Comparison of ENCODE assay signal across 15 cellular contexts in genomic region chr2:158686166-158686792, GRCh38.
DNase-seq lines count a peak whose midpoint lies in the region; ATAC-seq and TF ChIP-seq lines count a peak whose summit lies in the region.
"Had no signal": no experiment of that assay in that cellular context is flagged by ENCODE, and none has a peak within 500 bp of the region (broad histone marks: within the 10 kb centered on the region; RNA-seq: fewer than 3 reads in every experiment).

No MANE protein-coding gene starts in this region.

- no peaks in the 10 kb centered on the region for H3K9me3 ChIP-seq in breast epithelium
- no peaks in the 10 kb centered on the region for H3K9me3 ChIP-seq in upper lobe of right lung
- no peaks in the 10 kb centered on the region for H3K9me3 ChIP-seq in transverse colon
- no peaks in the 10 kb centered on the region for H3K9me3 ChIP-seq in tibial artery
- H3K9me3 ChIP-seq: gastrocnemius medialis, sigmoid colon, tibial nerve had no signal

- no peaks in the 10 kb centered on the region for H3K27me3 Mint-ChIP-seq in MCF 10A (ENCODE audit: insufficient read depth, unreplicated experiment)

- TSS peak; percentile 16 for BruUV-seq in MCF 10A (replicated peaks; lab: Mats Ljungman, UMichigan)

- H3K4me3 Mint-ChIP-seq in MCF 10A (ENCODE audit: unreplicated experiment): no peak overlapping the region
- H3K4me3 Mint-ChIP-seq: IgD-negative memory B cell; T-helper 1 cell treated with Interleukin-12 subunit alpha and Interleukin-12 subunit beta and Interleukin-4 antibody, amounts not matched to agents 30 μg/mL and 1 μg/mL, for 36 hours had no signal

- no peaks in the 10 kb centered on the region for H3K36me3 ChIP-seq in breast epithelium
- no peaks in the 10 kb centered on the region for H3K36me3 ChIP-seq in upper lobe of right lung
- no peaks in the 10 kb centered on the region for H3K36me3 ChIP-seq in transverse colon
- H3K36me3 ChIP-seq in tibial artery: peaks cover 0 to 1% (median 0%) of the 10 kb centered on the region in 3 donors
- H3K36me3 ChIP-seq: gastrocnemius medialis, sigmoid colon had no signal

- 57 to 70% methylated on average over 6 to 12 of the region's 12 CpGs for WGBS in transverse colon (ENCODE audit: low coverage in 1 of 2), 2 donors

- DNase-seq in MCF 10A (ENCODE audit: unreplicated experiment): no peak
- no peak for DNase-seq in breast epithelium (ENCODE audit: low spot score in 2 of 2)
- DNase-seq in fibroblast of peridontal ligament (ENCODE audit: extremely low read depth): peak; percentile 66
- DNase-seq in medulla oblongata (ENCODE audit: extremely low spot score): peak; percentile 84
- no peak for DNase-seq in upper lobe of right lung
- DNase-seq in transverse colon: no peak
- DNase-seq in mucosa of gallbladder (ENCODE audit: low spot score): no peak
- DNase-seq in tibial artery: no peak
- DNase-seq: activated CD4-positive, alpha-beta T cell treated with anti-CD3 and anti-CD28 coated beads for 48 hours; DMS79; gastrocnemius medialis; sigmoid colon had no signal

- peak; percentile 53 for ATAC-seq in upper lobe of right lung

- H3K27me3 ChIP-seq in breast epithelium: no peaks in the 10 kb centered on the region
- H3K27me3 ChIP-seq in upper lobe of right lung: no peaks in the 10 kb centered on the region
- no peaks in the 10 kb centered on the region for H3K27me3 ChIP-seq in transverse colon
- no peaks in the 10 kb centered on the region for H3K27me3 ChIP-seq in tibial artery
- H3K27me3 ChIP-seq: gastrocnemius medialis, sigmoid colon, tibial nerve had no signal

- H3K36me3 Mint-ChIP-seq in MCF 10A (ENCODE audit: insufficient read depth, unreplicated experiment): peaks cover 2% of the 10 kb centered on the region
- H3K36me3 Mint-ChIP-seq: IgD-negative memory B cell had no signal

- no peaks in the 10 kb centered on the region for H3K4me1 ChIP-seq in breast epithelium
- H3K4me1 ChIP-seq in upper lobe of right lung: no peaks in the 10 kb centered on the region
- H3K4me1 ChIP-seq in transverse colon: no peaks in the 10 kb centered on the region
- no peaks in the 10 kb centered on the region for H3K4me1 ChIP-seq in tibial artery
- H3K4me1 ChIP-seq: gastrocnemius medialis, sigmoid colon had no signal

- no peak for TF ChIP-seq EP300 in transverse colon (IDR thresholded peaks at IDR 0.05; ENCODE audit: low read depth)

- TF ChIP-seq POLR2A in breast epithelium (IDR thresholded peaks at IDR 0.05) (no peak), transverse colon (IDR thresholded peaks at IDR 0.05) (no peak)

- TF ChIP-seq CTCF in MCF 10A (IDR thresholded peaks at IDR 0.05; ENCODE audit: unreplicated experiment) (no peak), breast epithelium (IDR thresholded peaks at IDR 0.05) (no peak), upper lobe of right lung (IDR thresholded peaks at IDR 0.05) (no peak), transverse colon (IDR thresholded peaks at IDR 0.05) (no peak), tibial artery (IDR thresholded peaks at IDR 0.05) (no peak)

- no peaks in the 10 kb centered on the region for H3K9me3 Mint-ChIP-seq in MCF 10A (ENCODE audit: unreplicated experiment)
- H3K9me3 Mint-ChIP-seq: T-helper 1 cell treated with Interleukin-12 subunit alpha and Interleukin-12 subunit beta and Interleukin-4 antibody, amounts not matched to agents 30 μg/mL and 1 μg/mL, for 36 hours had no signal

- intact Hi-C loops in MCF 10A (cut with micrococcal nuclease) (loop anchor here (5.0 kb wide), 1 partner anchor 229 kb away; the partner anchor contains the start of genes CCDC148 and PKP4), breast epithelium (cut with DNase I; ENCODE audit: low total_unique reads) (no loop called here), upper lobe of right lung (cut with DNase I) (no loop called here), transverse colon (cut with DNase I; ENCODE audit: low total_unique reads) (no loop called here), tibial artery (cut with DNase I; ENCODE audit: low total_unique reads) (no loop called here)

- in situ Hi-C loops in transverse colon (cut with MboI; ENCODE audit: low pct_ligation_motif_present in 1 of 4, low pct_unique_long_range_greater_than_20kb in 1 of 4, low sequenced_read_pairs in 3 of 4): no loop called here

- H3K27ac Mint-ChIP-seq in MCF 10A (ENCODE audit: low read depth, unreplicated experiment): no peak overlapping the region
- H3K27ac Mint-ChIP-seq: IgD-negative memory B cell; T-helper 1 cell treated with Interleukin-12 subunit alpha and Interleukin-12 subunit beta and Interleukin-4 antibody, amounts not matched to agents 30 μg/mL and 1 μg/mL, for 36 hours had no signal

- H3K4me3 ChIP-seq in breast epithelium (no peak overlapping the region), upper lobe of right lung (no peak overlapping the region), transverse colon (no peak overlapping the region), tibial artery (no peak overlapping the region)
- H3K4me3 ChIP-seq: gastrocnemius medialis, sigmoid colon, tibial nerve had no signal

- no peak overlapping the region for H3K27ac ChIP-seq in breast epithelium
- H3K27ac ChIP-seq in upper lobe of right lung: no peak overlapping the region
- H3K27ac ChIP-seq in transverse colon: no peak overlapping the region
- H3K27ac ChIP-seq in tibial artery: no peak overlapping the region
- H3K27ac ChIP-seq: gastrocnemius medialis, sigmoid colon had no signal

- CTCF ChIA-PET in MCF 10A (lab: Yijun Ruan, JAX): interaction anchor here (0.8 to 4.6 kb wide), 5 partner anchors 15 to 483 kb away, joined by 3 to 21 read pairs (median 3); no protein-coding TSS in a partner anchor

- peaks cover 7% of the 10 kb centered on the region for H3K4me1 Mint-ChIP-seq in MCF 10A (ENCODE audit: insufficient read depth, unreplicated experiment)
- H3K4me1 Mint-ChIP-seq: IgD-negative memory B cell had no signal

- POLR2A ChIA-PET in MCF 10A (lab: Yijun Ruan, JAX): interaction anchor here (1.2 to 1.3 kb wide), 2 partner anchors 33 to 41 kb away, joined by 3 read pairs; no protein-coding TSS in a partner anchor

Comparison
In these comparisons a context has a peak if more than half of its experiments do, and no peak if none do; other contexts are left out.
1. DNase-seq: peak in fibroblast of peridontal ligament (single experiment) and medulla oblongata (single experiment); none in MCF 10A (single experiment), breast epithelium (0 of 2), upper lobe of right lung (single experiment), transverse colon (single experiment), mucosa of gallbladder (single experiment) and tibial artery (0 of 2).